ENCODE assay signal across 8 cellular contexts in genomic region chr15:38699633-38700230, GRCh38.
DNase-seq lines count a peak whose midpoint lies in the region; ATAC-seq, FAIRE-seq and TF ChIP-seq lines count a peak whose summit lies in the region.

No MANE protein-coding gene starts in this region.

- CTCF ChIA-PET in GM10248 (lab: Yijun Ruan, JAX) (interaction anchor here (0.6 to 9.7 kb wide), 71 partner anchors 6 to 1637 kb away, joined by 3 to 195 read pairs (median 4); partner anchors contain the start of genes FAM98B and RASGRP1), HCT116 (lab: Charles Lee) (interaction anchor here (0.6 to 2.9 kb wide), 29 partner anchors 8 to 1058 kb away, joined by 3 to 55 read pairs (median 4); partner anchors contain the start of gene FAM98B)

- H4K20me1 ChIP-seq in HCT116 (ENCODE audit: insufficient read depth) = no peaks in the 10 kb centered on the region

- intact Hi-C loops in HCT116 (cut with micrococcal nuclease) = loop anchor here (10.0 kb wide), 1 partner anchor 1515 kb away; no protein-coding TSS in a partner anchor
- intact Hi-C loops in kidney (cut with DNase I) = loop anchor here (10.0 kb wide), 1 partner anchor 885 kb away; the partner anchor contains the start of gene THBS1

- RAD21 ChIA-PET in HCT116 (lab: Charles Lee; ENCODE audit: low non-redundant PET in 1 of 2, low total read pairs in 2 of 2, uncharacterized antibody in 2 of 2, unreplicated experiment in 2 of 2) = interaction anchor here (0.7 to 0.9 kb wide), 3 partner anchors 136 to 260 kb away, joined by 4 to 6 read pairs (median 4); no protein-coding TSS in a partner anchor

- H3K27me3 ChIP-seq in HCT116 (ENCODE audit: insufficient read depth, low read length) (no peaks in the 10 kb centered on the region), brain microvascular endothelial cell (replicated peaks) (no peaks in the 10 kb centered on the region)

- H3K79me2 ChIP-seq in HCT116 (ENCODE audit: insufficient read depth, low read length) = no peaks in the 10 kb centered on the region

- BruUV-seq in HCT116 (replicated peaks; lab: Mats Ljungman, UMichigan) = no TSS peak

- no peak overlapping the region for H3K4me3 ChIP-seq in HCT116 (replicated peaks in 1 of 2; ENCODE audit: low read depth in 1 of 2, low read length in 2 of 2)
- H3K4me3 ChIP-seq in NB4 (ENCODE audit: low read depth, low read length) = no peak overlapping the region
- H3K4me3 ChIP-seq in brain microvascular endothelial cell (ENCODE audit: low read depth, low read length) = no peak overlapping the region
- H3K4me3 ChIP-seq in kidney (ENCODE audit: low read length in 2 of 2) = no peak overlapping the region

- FAIRE-seq in TTC549 (lab: Jason Lieb, UNC) (peak; percentile 79), kidney (lab: Jason Lieb, UNC) (peak; percentile 62)

- peak; percentile 60 for DNase-seq in GM10248 (ENCODE audit: extremely low spot score)
- peak; percentile 54 for DNase-seq in HCT116 (ENCODE audit: low read depth, low spot score)
- DNase-seq in NB4 (ENCODE audit: low read depth) = peak; percentile 76
- DNase-seq in brain microvascular endothelial cell = peak; percentile 71
- DNase-seq in kidney = no peak
- peak; percentile 37 to 67 for DNase-seq in stimulated activated CD4-positive, alpha-beta T cell treated with anti-CD3 and anti-CD28 coated beads, Interleukin-4, amount 100 ng/mL, for 4 hours

- TF ChIP-seq CTCF in GM10248 (IDR thresholded peaks at IDR 0.05; ENCODE audit: control extremely low read depth, extremely low read depth, low read depth, missing control alignments) (peak; percentile 93), HCT116 (IDR thresholded peaks at IDR 0.05 in 2 of 3, conservative IDR thresholded peaks at IDR 0.05 in 1 of 3; ENCODE audit: borderline replicate concordance in 1 of 3, insufficient read depth in 1 of 3, low read depth in 2 of 3, low read length in 2 of 3) (peak; percentile 37 to 93 (median 92); a peak in 5 of 6 replicates), NB4 (IDR thresholded peaks at IDR 0.05; ENCODE audit: low read depth, low read length) (peak; percentile 91), brain microvascular endothelial cell (IDR thresholded peaks at IDR 0.05; ENCODE audit: low read depth, low read length, missing control alignments) (peak; percentile 94), kidney (IDR thresholded peaks at IDR 0.05; ENCODE audit: borderline replicate concordance, extremely low read depth, insufficient read depth) (peak; percentile 78)

- in situ Hi-C loops in brain microvascular endothelial cell (cut with HindIII; ENCODE audit: low pct_ligation_motif_present, low sequenced_read_pairs) = loop anchor here (25.0 kb wide), 1 partner anchor 712 kb away; no protein-coding TSS in a partner anchor

- H3K27ac ChIP-seq in HCT116 (ENCODE audit: low read depth, low read length) (no peak overlapping the region), brain microvascular endothelial cell (no peak overlapping the region), kidney (ENCODE audit: low read depth in 2 of 2, low read length in 2 of 2) (no peak overlapping the region)

- H3K36me3 ChIP-seq in HCT116 (ENCODE audit: control insufficient read depth in 1 of 2, insufficient read depth in 2 of 2, low read length in 2 of 2) = no peaks in the 10 kb centered on the region
- H3K36me3 ChIP-seq in brain microvascular endothelial cell (replicated peaks) = no peaks in the 10 kb centered on the region
- H3K36me3 ChIP-seq in kidney (ENCODE audit: control insufficient read depth in 1 of 2, insufficient read depth in 2 of 2, low read length in 2 of 2) = no peaks in the 10 kb centered on the region

- H3K9me3 ChIP-seq in HCT116 (ENCODE audit: control insufficient read depth in 1 of 2, insufficient read depth in 1 of 2, low read depth in 1 of 2, low read length in 2 of 2) (no peaks in the 10 kb centered on the region), kidney (ENCODE audit: control insufficient read depth in 1 of 2, low read length in 2 of 2) (no peaks in the 10 kb centered on the region)

- TF ChIP-seq POLR2A in HCT116 (IDR thresholded peaks at IDR 0.05; ENCODE audit: borderline replicate concordance, extremely low read depth, insufficient read depth, insufficient read length) (no peak), NB4 (IDR thresholded peaks at IDR 0.05; ENCODE audit: extremely low read depth, insufficient read length) (no peak)

- ATAC-seq in HCT116 (peak; percentile 89), GM21360 (IDR thresholded peaks at IDR 0.05; ENCODE audit: unreplicated experiment) (no peak)

- H3K9ac ChIP-seq in HCT116 (ENCODE audit: low read length) (no peak overlapping the region), kidney (ENCODE audit: low read length in 2 of 2) (no peak overlapping the region)

- no peak overlapping the region for H3K4me2 ChIP-seq in HCT116 (ENCODE audit: low read length)

- H3K9me2 ChIP-seq in HCT116 (ENCODE audit: insufficient read depth) = no peaks in the 10 kb centered on the region

- peak; percentile 51 for TF ChIP-seq RAD21 in HCT116 (IDR thresholded peaks at IDR 0.05; ENCODE audit: low read depth)

- H3K4me1 ChIP-seq in HCT116 (ENCODE audit: control insufficient read depth in 1 of 2, insufficient read depth in 2 of 2, low read length in 2 of 2) (peaks cover 3 to 10% of the 10 kb centered on the region in 2 experiments; a peak in 1 of 4 replicates), kidney (ENCODE audit: control insufficient read depth in 1 of 2, insufficient read depth in 1 of 2, low read depth in 1 of 2, low read length in 2 of 2) (peaks cover 4 to 8% of the 10 kb centered on the region in 2 donors)

- POLR2A ChIA-PET in GM10248 (lab: Yijun Ruan, JAX) (no interaction called here), HCT116 (lab: Charles Lee) (no interaction called here)

- no peak overlapping the region for H2AFZ ChIP-seq in HCT116 (ENCODE audit: low read depth, low read length, poor library complexity, severe bottlenecking)

TF ChIP-seq in HCT116, 20 proteins besides CTCF, POLR2A, EP300 and RAD21:
- no peak for TF ChIP-seq ZNF274 (IDR thresholded peaks at IDR 0.05; ENCODE audit: low read depth, low read length)
